ENCODE assay signal across 1 cellular context in genomic region chr21:43789276-43790052, GRCh38.
TF ChIP-seq lines count a peak whose summit lies in the region.

RRP1 (plus strand) TSS chr21:43789577; CDS start chr21:43789630, 53 bp downstream.

TF ChIP-seq in K562, 482 proteins besides CTCF, POLR2A, EP300 and RAD21 (continued from another document and continues in another):
- TF ChIP-seq E2F1 (CRISPR knock-in tag; IDR thresholded peaks at IDR 0.05) = peak; percentile 84
- TF ChIP-seq BCL6 (CRISPR knock-in tag; IDR thresholded peaks at IDR 0.05) = no peak
- TF ChIP-seq ZNF592 (IDR thresholded peaks at IDR 0.05) = 0 out of 2 replicates have a peak, but pooled peaks have one; percentile 57
- TF ChIP-seq NFYB (IDR thresholded peaks at IDR 0.05; ENCODE audit: extremely low read depth, insufficient read length) = no peak
- TF ChIP-seq ATF7 (IDR thresholded peaks at IDR 0.05) = peak; percentile 96
- TF ChIP-seq KAT7 (CRISPR knock-in tag; IDR thresholded peaks at IDR 0.05; ENCODE audit: borderline replicate concordance) = 0 out of 2 replicates have a peak, but pooled peaks have one; percentile 63
- peak; percentile 82 for TF ChIP-seq ZNF766 (CRISPR knock-in tag; conservative IDR thresholded peaks at IDR 0.05)
- peak; percentile 98 for TF ChIP-seq ATF1 (CRISPR knock-in tag; IDR thresholded peaks at IDR 0.05)
- peak; percentile 100 for TF ChIP-seq ATF1 (tag; IDR thresholded peaks at IDR 0.05)
- TF ChIP-seq ZBTB9 (CRISPR knock-in tag; IDR thresholded peaks at IDR 0.05) = 0 out of 2 replicates have a peak, but pooled peaks have one; percentile 19
- TF ChIP-seq FOXA3 (CRISPR knock-in tag; conservative IDR thresholded peaks at IDR 0.05 in 1 of 2, IDR thresholded peaks at IDR 0.05 in 1 of 2) = peak in 1 of 2 experiments; percentile 70; a peak in 2 of 4 replicates
- 0 out of 2 replicates have a peak, but pooled peaks have one; percentile 13 for TF ChIP-seq FOXP4 (CRISPR knock-in tag; IDR thresholded peaks at IDR 0.05; ENCODE audit: borderline replicate concordance)
- peak; percentile 89 for TF ChIP-seq SP1 (CRISPR knock-in tag; IDR thresholded peaks at IDR 0.05)
- TF ChIP-seq ZNF324 (CRISPR knock-in tag; IDR thresholded peaks at IDR 0.05) = no peak
- peak; percentile 18; the same call in 1 of the 2 replicates for TF ChIP-seq BMI1 (IDR thresholded peaks at IDR 0.05; ENCODE audit: low read length)
- TF ChIP-seq STAG1 (CRISPR knock-in tag; IDR thresholded peaks at IDR 0.05; ENCODE audit: borderline replicate concordance) = peak; percentile 63; the same call in 1 of the 2 replicates
- 0 out of 4 replicates have a peak, but pooled peaks of 1 of the 2 experiments have one; percentile 15 for TF ChIP-seq BCLAF1 (IDR thresholded peaks at IDR 0.05; ENCODE audit: borderline replicate concordance in 1 of 2, control insufficient read depth in 1 of 2, low read depth in 2 of 2, low read length in 1 of 2)
- peak; percentile 89 for TF ChIP-seq PRPF4 (IDR thresholded peaks at IDR 0.05; ENCODE audit: insufficient read depth, low read depth, low read length, poor library complexity, severe bottlenecking)
- TF ChIP-seq RFX5 (IDR thresholded peaks at IDR 0.05; ENCODE audit: low read depth, low read length) = peak; percentile 80; the same call in 1 of the 2 replicates
- no peak for TF ChIP-seq ZNF586 (CRISPR knock-in tag; conservative IDR thresholded peaks at IDR 0.05)
- peak; percentile 95 for TF ChIP-seq CCNT2 (IDR thresholded peaks at IDR 0.05; ENCODE audit: borderline replicate concordance, extremely low read depth, insufficient read length, low read depth, low read length)
- no peak for TF ChIP-seq CHAMP1 (IDR thresholded peaks at IDR 0.05)
- TF ChIP-seq PATZ1 (CRISPR knock-in tag; IDR thresholded peaks at IDR 0.05; ENCODE audit: borderline replicate concordance) = no peak
- no peak for TF ChIP-seq ARHGAP35 (IDR thresholded peaks at IDR 0.05; ENCODE audit: partially characterized antibody)
- TF ChIP-seq ESRRA (IDR thresholded peaks at IDR 0.05; ENCODE audit: borderline replicate concordance, low read depth) = peak; percentile 88; the same call in 1 of the 2 replicates
- no peak for TF ChIP-seq BCOR (IDR thresholded peaks at IDR 0.05)
- 0 out of 2 replicates have a peak, but pooled peaks have one; percentile 43 for TF ChIP-seq CBX1 (IDR thresholded peaks at IDR 0.05; ENCODE audit: low read depth)
- peak; percentile 99 for TF ChIP-seq MAX (CRISPR knock-in tag; IDR thresholded peaks at IDR 0.05)
- peak; percentile 100 for TF ChIP-seq ZBTB12 (CRISPR knock-in tag; IDR thresholded peaks at IDR 0.05)
- TF ChIP-seq ZNF445 (CRISPR knock-in tag; IDR thresholded peaks at IDR 0.05; ENCODE audit: low read depth) = no peak
- peak; percentile 65; the same call in 1 of the 2 replicates for TF ChIP-seq ZNF589 (CRISPR knock-in tag; IDR thresholded peaks at IDR 0.05; ENCODE audit: low read depth)
- peak; percentile 93 for TF ChIP-seq HCFC1 (IDR thresholded peaks at IDR 0.05; ENCODE audit: low read depth, low read length)
- peak; percentile 91 for TF ChIP-seq SMC3 (conservative IDR thresholded peaks at IDR 0.05; ENCODE audit: insufficient read depth, low read depth, low read length)
- TF ChIP-seq CTCFL (IDR thresholded peaks at IDR 0.05; ENCODE audit: borderline replicate concordance, insufficient read depth, low read depth, low read length, poor library complexity, severe bottlenecking) = peak; percentile 57
- TF ChIP-seq EP400 (IDR thresholded peaks at IDR 0.05) = peak; percentile 98
